Comparison of ENCODE assay signal across 29 cellular contexts in the genomic region with DNA sequence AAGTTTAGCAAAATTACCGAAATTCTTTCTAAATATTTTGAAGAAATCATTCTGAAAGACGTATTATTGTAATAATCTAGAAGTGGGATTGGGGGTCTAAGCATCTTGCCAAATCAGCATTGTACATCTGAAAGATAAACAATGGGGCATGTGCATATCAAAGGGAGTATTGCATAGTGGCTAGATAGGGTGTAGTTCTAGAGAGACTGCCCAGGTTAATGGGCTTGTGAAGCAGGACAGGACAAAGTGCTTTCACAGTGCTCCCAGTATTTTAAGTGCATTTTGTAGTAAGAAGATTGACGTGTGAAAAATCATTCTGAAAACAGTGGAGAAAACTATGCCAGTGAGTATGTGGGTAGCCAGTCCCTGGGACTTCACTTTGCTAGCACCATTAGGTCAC.
DNase-seq lines count a peak whose midpoint lies in the region; ATAC-seq, FAIRE-seq and TF ChIP-seq lines count a peak whose summit lies in the region.
"Had no signal": no experiment of that assay in that cellular context is flagged by ENCODE, and none has a peak within 500 bp of the region (broad histone marks: within the 10 kb centered on the region; RNA-seq: fewer than 3 reads in every experiment).

No MANE protein-coding gene starts in this region.

- peak overlapping the region; percentile 35; the same call in 1 of the 2 replicates for H3K27ac Mint-ChIP-seq in HFFc6
- peak overlapping the region; percentile 7 for H3K27ac Mint-ChIP-seq in progenitor cell of endocrine pancreas
- H3K27ac Mint-ChIP-seq: H9, IgD-negative memory B cell, T-cell had no signal

- no peaks in the 10 kb centered on the region for H3K9me3 Mint-ChIP-seq in HFFc6
- no peaks in the 10 kb centered on the region for H3K9me3 Mint-ChIP-seq in progenitor cell of endocrine pancreas (ENCODE audit: low read depth)
- H3K9me3 Mint-ChIP-seq: CD8-positive, alpha-beta T cell; H9; IgD-negative memory B cell; T-cell had no signal

- TF ChIP-seq POLR2A in GM12892 (IDR thresholded peaks at IDR 0.05; ENCODE audit: low read depth, low read length), result no peak

- ATAC-seq in GM18520 (IDR thresholded peaks at IDR 0.05; ENCODE audit: unreplicated experiment), result no peak
- ATAC-seq: A549; CD8-positive, alpha-beta T cell; T-cell had no signal

- peaks cover 49% of the 10 kb centered on the region for H3K4me1 Mint-ChIP-seq in HFFc6 (ENCODE audit: low read depth)
- peaks cover 35% of the 10 kb centered on the region for H3K4me1 Mint-ChIP-seq in progenitor cell of endocrine pancreas (ENCODE audit: low read depth)

- H3K36me3 Mint-ChIP-seq in HFFc6 (ENCODE audit: low read depth) (peaks cover 4% of the 10 kb centered on the region; the same call in 1 of the 2 replicates), progenitor cell of endocrine pancreas (ENCODE audit: insufficient read depth) (peaks cover 1% of the 10 kb centered on the region)

- H3K27me3 Mint-ChIP-seq in HFFc6 (ENCODE audit: insufficient read depth) (no peaks in the 10 kb centered on the region), progenitor cell of endocrine pancreas (no peaks in the 10 kb centered on the region)
- H3K27me3 Mint-ChIP-seq: IgD-negative memory B cell, T-cell had no signal

- DNase-seq in GM12892 (ENCODE audit: insufficient read length) (no peak), HFFc6 (no peak), astrocyte of the hippocampus (ENCODE audit: low read depth, low spot score) (peak; percentile 20), progenitor cell of endocrine pancreas (ENCODE audit: low spot score, unreplicated experiment) (no peak), NCI-H2227 treated with DMSO at 0.1 percent for 48 hours (lab: John Stamatoyannopoulos, UW) (no peak), NCI-H1694 (lab: John Stamatoyannopoulos, UW) (no peak)
- DNase-seq: AML-193; CD8-positive, alpha-beta T cell; DMS 273 treated with DMSO at 0.1 percent for 48 hours; DMS79; GF-D8; GM23248; H9; NCI-H1048; NCI-H1417; NCI-H1694 treated with DMSO at 0.1 percent for 48 hours; NCI-H2081; NCI-H2171; NCI-H446 treated with DMSO at 0.1 percent for 48 hours; NCI-H526; NCI-H82; NK-92 treated with Interleukin-12 subunit alpha and Interleukin-12 subunit beta, amount 100 ng/mL, for 24 hours; PC-9; SHP77; T-cell had no signal

- H3K4me3 Mint-ChIP-seq in HFFc6, result no peak overlapping the region
- H3K4me3 Mint-ChIP-seq in progenitor cell of endocrine pancreas (ENCODE audit: low read depth), result no peak overlapping the region
- H3K4me3 Mint-ChIP-seq: CD8-positive, alpha-beta T cell; H9; IgD-negative memory B cell; T-cell had no signal

- peak; percentile 14 for FAIRE-seq in GM12892 (lab: Jason Lieb, UNC)
- FAIRE-seq: A549, GM12891 had no signal

- TF ChIP-seq CTCF in HFFc6 (IDR thresholded peaks at IDR 0.05), result no peak
- no peak for TF ChIP-seq CTCF in progenitor cell of endocrine pancreas (IDR thresholded peaks at IDR 0.05; ENCODE audit: unreplicated experiment)
